1 cellular context compared by ENCODE assay signal in the genomic region with DNA sequence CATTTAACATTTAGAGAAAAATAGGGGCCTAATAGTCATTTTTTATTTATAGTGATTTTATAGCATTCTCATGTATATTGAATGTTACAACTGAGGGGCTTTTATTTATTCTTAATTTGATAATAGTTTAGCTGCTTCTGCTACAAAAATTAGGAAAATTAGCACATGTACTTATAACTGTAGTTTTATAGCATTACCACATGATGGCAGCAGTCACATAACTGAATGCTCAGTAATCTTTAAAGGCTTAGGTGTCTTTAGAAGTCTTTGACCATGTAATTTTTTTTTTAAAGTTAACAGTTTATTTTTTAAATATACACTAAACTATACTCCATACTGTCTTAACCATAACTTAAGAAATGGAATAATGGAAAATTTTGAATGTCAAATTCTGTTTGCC.
TF ChIP-seq lines count a peak whose summit lies in the region.

No MANE protein-coding gene starts in this region.

TF ChIP-seq in HCT116, 20 proteins besides CTCF, POLR2A, EP300 and RAD21 (continued from another document):
- no peak for TF ChIP-seq YY1 (IDR thresholded peaks at IDR 0.05; ENCODE audit: extremely low read depth, insufficient replicate concordance, low read depth, low read length)
- TF ChIP-seq EGR1 (IDR thresholded peaks at IDR 0.05; ENCODE audit: low read depth): no peak
- no peak for TF ChIP-seq ZNF274 (IDR thresholded peaks at IDR 0.05; ENCODE audit: low read depth, low read length)
- no peak for TF ChIP-seq CEBPB (IDR thresholded peaks at IDR 0.05; ENCODE audit: low read depth)
- TF ChIP-seq SIN3A (IDR thresholded peaks at IDR 0.05; ENCODE audit: low read depth): no peak
- no peak for TF ChIP-seq FOSL1 (IDR thresholded peaks at IDR 0.05; ENCODE audit: low read depth)
